12 cellular contexts compared by ENCODE assay signal in genomic region chr13:25217023-25217909, GRCh38. TPM values are rescaled to one million over a fixed set of nuclear protein-coding genes. Genes with fewer than 3 reads are reported as not detected.
A peak's percentile ranks its signal among the peaks of the same experiment; 100 is the strongest.
DNase-seq lines count a peak whose midpoint lies in the region; ATAC-seq and TF ChIP-seq lines count a peak whose summit lies in the region.
"Had no signal": no experiment of that assay in that cellular context is flagged by ENCODE, and none has a peak within 500 bp of the region (broad histone marks: within the 10 kb centered on the region; RNA-seq: fewer than 3 reads in every experiment).

No MANE protein-coding gene starts in this region.

- ATAC-seq in HG02798 (IDR thresholded peaks at IDR 0.05; ENCODE audit: poor library complexity, unreplicated experiment), result no peak
- ATAC-seq: CD8-positive, alpha-beta T cell had no signal

- TF ChIP-seq EP300 in Ishikawa (IDR thresholded peaks at IDR 0.05; ENCODE audit: borderline replicate concordance), result no peak

- no peak overlapping the region for H2BK12ac ChIP-seq in mesenchymal stem cell (ENCODE audit: low read length in 2 of 2)

- peaks cover 15% of the 10 kb centered on the region for H3K4me1 ChIP-seq in mesenchymal stem cell (ENCODE audit: control insufficient read depth, insufficient read depth, low read depth, low read length)

- no peaks in the 10 kb centered on the region for H3K36me3 ChIP-seq in mesenchymal stem cell (ENCODE audit: control insufficient read depth in 1 of 2, insufficient read depth in 2 of 2, low read depth in 1 of 2, low read length in 2 of 2)

- H3K79me1 ChIP-seq in mesenchymal stem cell (replicated peaks; ENCODE audit: low read length, poor library complexity, severe bottlenecking), result no peaks in the 10 kb centered on the region

- H3K23ac ChIP-seq in mesenchymal stem cell (ENCODE audit: low read length in 2 of 2), result no peak overlapping the region

- H3K27ac ChIP-seq in cingulate gyrus (ENCODE audit: low read depth, low read length) (peak overlapping the region; percentile 2), mesenchymal stem cell (ENCODE audit: low read length, poor library complexity, severe bottlenecking) (no peak overlapping the region)

- in situ Hi-C loops in Caki2 (cut with HindIII; ENCODE audit: low pct_unique_long_range_greater_than_20kb, low sequenced_read_pairs), result no loop called here

- no peak overlapping the region for H3K4me3 ChIP-seq in mesenchymal stem cell (ENCODE audit: insufficient read depth in 1 of 2, low read depth in 1 of 2, low read length in 2 of 2)

- peak; percentile 86 for DNase-seq in Caki2 (ENCODE audit: low read depth)
- peak; percentile 31 for DNase-seq in mesenchymal stem cell
- no peak for DNase-seq in NCI-H2081 (lab: John Stamatoyannopoulos, UW)
- DNase-seq in OCI-M2 (lab: John Stamatoyannopoulos, UW; ENCODE audit: unreplicated experiment), result no peak
- no peak for DNase-seq in stimulated activated CD8-positive, alpha-beta memory T cell treated with anti-CD3 and anti-CD28 coated beads, Interleukin-4, amount 100 ng/mL, for 48 hours
- DNase-seq: activated CD4-positive, alpha-beta T cell treated with anti-CD3 and anti-CD28 coated beads for 4 hours; activated naive CD4-positive, alpha-beta T cell treated with Interleukin-2 at 50 U/mL for 16 hours; CD8-positive, alpha-beta T cell; NCI-H526 treated with DMSO at 0.1 percent for 48 hours had no signal

- H2BK120ac ChIP-seq in mesenchymal stem cell (ENCODE audit: low read depth, low read length), result no peak overlapping the region

- no peak overlapping the region for H4K8ac ChIP-seq in mesenchymal stem cell (ENCODE audit: low read length)

- peaks cover 0 to 11% of the 10 kb centered on the region in 2 experiments for H3K27me3 ChIP-seq in mesenchymal stem cell (ENCODE audit: control insufficient read depth in 1 of 2, insufficient read depth in 1 of 2, low read length in 2 of 2)

- H4K91ac ChIP-seq in mesenchymal stem cell (ENCODE audit: low read length), result no peak overlapping the region

- H3K4ac ChIP-seq in mesenchymal stem cell (ENCODE audit: low read depth in 1 of 2, low read length in 2 of 2), result no peak overlapping the region

- H3K18ac ChIP-seq in mesenchymal stem cell (ENCODE audit: low read depth in 1 of 2, low read length in 2 of 2), result no peak overlapping the region

- no peak overlapping the region for H3K14ac ChIP-seq in mesenchymal stem cell (ENCODE audit: low read length in 2 of 2)

- no peak for TF ChIP-seq RAD21 in Ishikawa (IDR thresholded peaks at IDR 0.05; ENCODE audit: low read depth)

- H3K4me2 ChIP-seq in mesenchymal stem cell (ENCODE audit: low read length, poor library complexity, severe bottlenecking), result no peak overlapping the region

- H2BK5ac ChIP-seq in mesenchymal stem cell (ENCODE audit: low read depth, low read length, poor library complexity, severe bottlenecking), result no peak overlapping the region

- H2BK15ac ChIP-seq in mesenchymal stem cell (ENCODE audit: low read depth, poor library complexity, severe bottlenecking), result no peak overlapping the region

- no peak overlapping the region for H2AFZ ChIP-seq in mesenchymal stem cell (ENCODE audit: low read depth, low read length)

- H2AK5ac ChIP-seq in mesenchymal stem cell (ENCODE audit: low read length, severe bottlenecking), result no peak overlapping the region

- WGBS in mesenchymal stem cell, result 63% methylated on average over 11 of the region's 12 CpGs

- H3K9ac ChIP-seq in mesenchymal stem cell (ENCODE audit: low read length), result no peak overlapping the region

- H3K9me3 ChIP-seq in mesenchymal stem cell (ENCODE audit: control insufficient read depth, low read length), result no peaks in the 10 kb centered on the region

TF ChIP-seq in Ishikawa, 13 proteins besides CTCF, POLR2A, EP300 and RAD21:
- no peak for TF ChIP-seq USF1 (IDR thresholded peaks at IDR 0.05)
- TF ChIP-seq NFIC (IDR thresholded peaks at IDR 0.05), result no peak
- TF ChIP-seq TEAD4 (IDR thresholded peaks at IDR 0.05), result peak; percentile 41; the same call in 1 of the 2 replicates
- no peak for TF ChIP-seq ZBTB7A (IDR thresholded peaks at IDR 0.05; ENCODE audit: low read depth)
- TF ChIP-seq TCF12 (IDR thresholded peaks at IDR 0.05; ENCODE audit: low read depth), result no peak

RNA-seq across cellular contexts. Expression of gene AMER2, which starts 45.2 kb away (rescaled TPM):
- not detected in 2 replicates for total RNA-seq in Caki2 (2014; rRNA removed; shearing (Covaris generic); ENCODE audit: low replicate concordance)
- not detected for polyA plus RNA-seq in mesenchymal stem cell (2013, experiment 1 of 2)
- not detected for polyA plus RNA-seq in mesenchymal stem cell (2013, experiment 2 of 2)
- total RNA-seq: CD8-positive, alpha-beta T cell had no signal

Comparison
In these comparisons a context has a peak if more than half of its experiments do, and no peak if none do; other contexts are left out.
1. DNase-seq: peak in Caki2 (single experiment) and mesenchymal stem cell (single experiment); none in NCI-H2081 (0 of 2), OCI-M2 (single experiment) and stimulated activated CD8-positive, alpha-beta memory T cell treated with anti-CD3 and anti-CD28 coated beads, Interleukin-4, amount 100 ng/mL, for 48 hours (single experiment).